ENCODE assay signal across 22 cellular contexts in genomic region chr17:72376486-72377345, GRCh38.
DNase-seq lines count a peak whose midpoint lies in the region; TF ChIP-seq lines count a peak whose summit lies in the region.
"Had no signal": no experiment of that assay in that cellular context is flagged by ENCODE, and none has a peak within 500 bp of the region (broad histone marks: within the 10 kb centered on the region; RNA-seq: fewer than 3 reads in every experiment).

No MANE protein-coding gene starts in this region.

- no peaks in the 10 kb centered on the region for H3K9me3 ChIP-seq in tibial artery
- H3K9me3 ChIP-seq: A549, pancreas, tibial nerve had no signal

- peaks cover 45% of the 10 kb centered on the region for H3K4me1 Mint-ChIP-seq in type B pancreatic cell (ENCODE audit: unreplicated experiment)
- H3K4me1 Mint-ChIP-seq in activated naive CD4-positive, alpha-beta T cell treated with anti-CD3 and anti-CD28 coated beads, Interleukin-2, amount 10 ng/mL, durations not matched to agents 7 days and 5 days, result no peaks in the 10 kb centered on the region
- H3K4me1 Mint-ChIP-seq: T-cell had no signal

- H3K4me1 ChIP-seq in tibial artery, result no peaks in the 10 kb centered on the region
- H3K4me1 ChIP-seq: pancreas had no signal

- H3K36me3 ChIP-seq in tibial artery, result no peaks in the 10 kb centered on the region
- H3K36me3 ChIP-seq: pancreas, tibial nerve had no signal

- no peak for TF ChIP-seq CTCF in fibroblast of mammary gland (conservative IDR thresholded peaks at IDR 0.05; ENCODE audit: control insufficient read depth, insufficient read depth, low read depth, low read length)
- no peak for TF ChIP-seq CTCF in type B pancreatic cell (conservative IDR thresholded peaks at IDR 0.05)
- no peak for TF ChIP-seq CTCF in tibial artery (IDR thresholded peaks at IDR 0.05)

- peak overlapping the region; percentile 75 for H3K4me3 Mint-ChIP-seq in type B pancreatic cell
- no peak overlapping the region for H3K4me3 Mint-ChIP-seq in activated naive CD4-positive, alpha-beta T cell treated with anti-CD3 and anti-CD28 coated beads, Interleukin-2, amount 10 ng/mL, durations not matched to agents 7 days and 5 days
- H3K4me3 Mint-ChIP-seq: dendritic cell treated with granulocyte-macrophage colony-stimulating factor and Interleukin-4, amounts not matched to agents 40 ng/mL and 50 ng/mL, for 4 days; IgD-negative memory B cell; T-cell had no signal

- no peaks in the 10 kb centered on the region for H3K36me3 Mint-ChIP-seq in type B pancreatic cell
- H3K36me3 Mint-ChIP-seq in activated naive CD4-positive, alpha-beta T cell treated with anti-CD3 and anti-CD28 coated beads, Interleukin-2, amount 10 ng/mL, durations not matched to agents 7 days and 5 days, result no peaks in the 10 kb centered on the region
- H3K36me3 Mint-ChIP-seq: IgD-negative memory B cell, T-cell had no signal

- intact Hi-C loops in tibial artery (cut with DNase I; ENCODE audit: low total_unique reads), result no loop called here

- peaks cover 0 to 2% of the 10 kb centered on the region in 2 donors for H3K27me3 ChIP-seq in tibial artery
- H3K27me3 ChIP-seq: pancreas, tibial nerve had no signal

- H3K27me3 Mint-ChIP-seq in type B pancreatic cell, result peaks cover 2% of the 10 kb centered on the region
- no peaks in the 10 kb centered on the region for H3K27me3 Mint-ChIP-seq in activated naive CD4-positive, alpha-beta T cell treated with anti-CD3 and anti-CD28 coated beads, Interleukin-2, amount 10 ng/mL, durations not matched to agents 7 days and 5 days
- H3K27me3 Mint-ChIP-seq: dendritic cell treated with granulocyte-macrophage colony-stimulating factor and Interleukin-4, amounts not matched to agents 40 ng/mL and 50 ng/mL, for 4 days; IgD-negative memory B cell had no signal

- CTCF ChIA-PET in activated naive CD4-positive, alpha-beta T cell treated with anti-CD3 and anti-CD28 coated beads, Interleukin-2, amount 10 ng/mL, durations not matched to agents 7 days and 5 days (lab: Charles Lee), result no interaction called here

- H3K27ac Mint-ChIP-seq in type B pancreatic cell, result peak overlapping the region; percentile 69
- H3K27ac Mint-ChIP-seq in activated naive CD4-positive, alpha-beta T cell treated with anti-CD3 and anti-CD28 coated beads, Interleukin-2, amount 10 ng/mL, durations not matched to agents 7 days and 5 days, result no peak overlapping the region
- H3K27ac Mint-ChIP-seq: dendritic cell treated with granulocyte-macrophage colony-stimulating factor and Interleukin-4, amounts not matched to agents 40 ng/mL and 50 ng/mL, for 4 days; IgD-negative memory B cell; T-cell had no signal

- DNase-seq in NCI-H748 (lab: John Stamatoyannopoulos, UW; ENCODE audit: unreplicated experiment) (peak; percentile 25), NCI-H748 treated with DMSO at 0.1 percent for 48 hours (lab: John Stamatoyannopoulos, UW) (no peak), NCI-H524 (lab: John Stamatoyannopoulos, UW) (peak; percentile 51 to 86), fibroblast of mammary gland (ENCODE audit: low read depth) (peak; percentile 88), type B pancreatic cell (ENCODE audit: extremely low spot score, unreplicated experiment) (no peak), foreskin melanocyte (no peak), tibial artery (no peak)
- DNase-seq in activated naive CD4-positive, alpha-beta T cell treated with anti-CD3 and anti-CD28 coated beads, Interleukin-2, amount 10 ng/mL, durations not matched to agents 7 days and 5 days, result no peak
- DNase-seq: activated gamma-delta T cell treated with Interleukin-2 at 50 U/mL for 16 hours; erythroblast; GDM1; hippocampal formation; NCI-H1048; NCI-H510A; stimulated activated CD4-positive, alpha-beta T cell treated with anti-CD3 and anti-CD28 coated beads, Interleukin-4, amount 100 ng/mL, for 4 hours; T-cell had no signal

- H3K27ac ChIP-seq in tibial artery, result no peak overlapping the region
- H3K27ac ChIP-seq: A549, pancreas, skin epidermis, tibial nerve had no signal

- H3K9me3 Mint-ChIP-seq in type B pancreatic cell, result no peaks in the 10 kb centered on the region
- H3K9me3 Mint-ChIP-seq in activated naive CD4-positive, alpha-beta T cell treated with anti-CD3 and anti-CD28 coated beads, Interleukin-2, amount 10 ng/mL, durations not matched to agents 7 days and 5 days, result no peaks in the 10 kb centered on the region
- H3K9me3 Mint-ChIP-seq: dendritic cell treated with granulocyte-macrophage colony-stimulating factor and Interleukin-4, amounts not matched to agents 40 ng/mL and 50 ng/mL, for 4 days; T-cell had no signal

- no peak overlapping the region for H3K4me3 ChIP-seq in fibroblast of mammary gland (ENCODE audit: control insufficient read depth, low read depth, low read length)
- no peak overlapping the region for H3K4me3 ChIP-seq in tibial artery
- H3K4me3 ChIP-seq: A549, pancreas, skin epidermis, tibial nerve had no signal

Comparison
In these comparisons a context has a peak if more than half of its experiments do, and no peak if none do; other contexts are left out.
1. DNase-seq: peak in NCI-H748 (single experiment), NCI-H524 (2 of 2) and fibroblast of mammary gland (single experiment); none in NCI-H748 treated with DMSO at 0.1 percent for 48 hours (single experiment), type B pancreatic cell (single experiment), foreskin melanocyte (single experiment), activated naive CD4-positive, alpha-beta T cell treated with anti-CD3 and anti-CD28 coated beads, Interleukin-2, amount 10 ng/mL, durations not matched to agents 7 days and 5 days (single experiment) and tibial artery (0 of 2).